ENCODE assay signal across 14 cellular contexts in the genomic region with DNA sequence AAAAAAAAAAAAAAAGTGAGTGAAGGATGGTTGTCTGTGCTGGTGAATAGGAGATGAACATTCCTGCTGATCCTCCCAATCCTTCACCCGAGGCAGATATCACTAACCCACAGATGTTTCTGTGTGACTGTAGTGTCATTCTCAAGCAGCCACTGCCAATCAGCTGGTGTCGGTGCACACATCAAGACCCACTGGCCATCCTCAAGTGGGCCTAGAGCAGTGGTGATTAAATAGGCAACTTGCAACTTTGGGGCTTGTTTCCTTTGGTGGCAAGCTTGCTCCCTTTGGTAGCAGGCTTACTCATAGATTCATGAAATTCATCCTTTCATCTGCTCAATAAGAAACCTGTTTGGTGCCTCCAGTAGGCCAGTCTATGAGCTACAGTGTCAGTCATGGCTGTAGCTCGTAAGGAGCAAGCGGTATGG. TPM values are rescaled to one million over a fixed set of nuclear protein-coding genes. Genes with fewer than 3 reads are reported as not detected.
A peak's percentile ranks its signal among the peaks of the same experiment; 100 is the strongest.
DNase-seq lines count a peak whose midpoint lies in the region; ATAC-seq and TF ChIP-seq lines count a peak whose summit lies in the region.
"Had no signal": no experiment of that assay in that cellular context is flagged by ENCODE, and none has a peak within 500 bp of the region (broad histone marks: within the 10 kb centered on the region; RNA-seq: fewer than 3 reads in every experiment).

No MANE protein-coding gene starts in this region.

- no peak for ATAC-seq in effector memory CD8-positive, alpha-beta T cell (replicated peaks)
- ATAC-seq: left lobe of liver had no signal

- peak; percentile 62 for DNase-seq in stimulated activated CD4-positive, alpha-beta T cell treated with anti-CD3 and anti-CD28 coated beads, Interleukin-1b, Interleukin-23, amount 100 ng/mL, for 48 hours
- no peak for DNase-seq in stimulated activated CD4-positive, alpha-beta T cell treated with anti-CD3 and anti-CD28 coated beads, Interleukin-12 subunit alpha, Interleukin-12 subunit beta, amount 100 ng/mL, for 4 hours
- no peak for DNase-seq in activated T-helper 1 cell treated with anti-CD3 and anti-CD28 coated beads, Interleukin-12 subunit alpha, Interleukin-12 subunit beta, Interleukin-2, Interleukin-4 antibody, amounts not matched to agents 30 ng/mL and 10 ng/mL and 1 ng/mL, durations not matched to agents 14 hours and 24 hours and 36 hours (ENCODE audit: low spot score)
- no peak for DNase-seq in neural crest cell (ENCODE audit: low read depth, low spot score)
- DNase-seq in retina: no peak
- no peak for DNase-seq in NCI-H446 treated with DMSO at 0.1 percent for 48 hours (lab: John Stamatoyannopoulos, UW)
- no peak for DNase-seq in effector memory CD8-positive, alpha-beta T cell
- DNase-seq: NCI-H187 treated with DMSO at 0.1 percent for 48 hours, NCI-H510A treated with DMSO at 0.1 percent for 48 hours, SW 1271, uterus had no signal

- peak overlapping the region; percentile 24 for H3K4me3 Mint-ChIP-seq in activated T-helper 1 cell treated with anti-CD3 and anti-CD28 coated beads, Interleukin-12 subunit alpha, Interleukin-12 subunit beta, Interleukin-2, Interleukin-4 antibody, amounts not matched to agents 30 ng/mL and 10 ng/mL and 1 ng/mL, durations not matched to agents 14 hours and 24 hours and 36 hours
- no peak overlapping the region for H3K4me3 Mint-ChIP-seq in neural crest cell
- no peak overlapping the region for H3K4me3 Mint-ChIP-seq in effector memory CD8-positive, alpha-beta T cell
- H3K4me3 Mint-ChIP-seq: activated naive CD4-positive, alpha-beta T cell treated with anti-CD3 and anti-CD28 coated beads, Interleukin-2, amount 50 U/mL, for 24 hours; dendritic cell treated with granulocyte-macrophage colony-stimulating factor and Interleukin-4, amounts not matched to agents 40 ng/mL and 50 ng/mL, for 4 days had no signal

- no peaks in the 10 kb centered on the region for H3K27me3 Mint-ChIP-seq in activated T-helper 1 cell treated with anti-CD3 and anti-CD28 coated beads, Interleukin-12 subunit alpha, Interleukin-12 subunit beta, Interleukin-2, Interleukin-4 antibody, amounts not matched to agents 30 ng/mL and 10 ng/mL and 1 ng/mL, durations not matched to agents 14 hours and 24 hours and 36 hours (ENCODE audit: insufficient read depth)
- no peaks in the 10 kb centered on the region for H3K27me3 Mint-ChIP-seq in neural crest cell (ENCODE audit: low read depth)
- H3K27me3 Mint-ChIP-seq in effector memory CD8-positive, alpha-beta T cell: no peaks in the 10 kb centered on the region
- H3K27me3 Mint-ChIP-seq: activated naive CD4-positive, alpha-beta T cell treated with anti-CD3 and anti-CD28 coated beads, Interleukin-2, amount 50 U/mL, for 24 hours; dendritic cell treated with granulocyte-macrophage colony-stimulating factor and Interleukin-4, amounts not matched to agents 40 ng/mL and 50 ng/mL, for 4 days had no signal

- H3K4me1 Mint-ChIP-seq in activated T-helper 1 cell treated with anti-CD3 and anti-CD28 coated beads, Interleukin-12 subunit alpha, Interleukin-12 subunit beta, Interleukin-2, Interleukin-4 antibody, amounts not matched to agents 30 ng/mL and 10 ng/mL and 1 ng/mL, durations not matched to agents 14 hours and 24 hours and 36 hours (ENCODE audit: low read depth): peaks cover 65% of the 10 kb centered on the region
- H3K4me1 Mint-ChIP-seq in neural crest cell: peaks cover 23% of the 10 kb centered on the region
- H3K4me1 Mint-ChIP-seq in effector memory CD8-positive, alpha-beta T cell (ENCODE audit: low read depth in 2 of 2): peaks cover 7 to 14% of the 10 kb centered on the region in 2 donors

- H3K36me3 Mint-ChIP-seq in activated T-helper 1 cell treated with anti-CD3 and anti-CD28 coated beads, Interleukin-12 subunit alpha, Interleukin-12 subunit beta, Interleukin-2, Interleukin-4 antibody, amounts not matched to agents 30 ng/mL and 10 ng/mL and 1 ng/mL, durations not matched to agents 14 hours and 24 hours and 36 hours (ENCODE audit: low read depth): peaks cover 39% of the 10 kb centered on the region
- peaks cover 3% of the 10 kb centered on the region for H3K36me3 Mint-ChIP-seq in neural crest cell (ENCODE audit: low read depth)
- peaks cover 5% of the 10 kb centered on the region for H3K36me3 Mint-ChIP-seq in effector memory CD8-positive, alpha-beta T cell (ENCODE audit: insufficient read depth)
- H3K36me3 Mint-ChIP-seq: activated naive CD4-positive, alpha-beta T cell treated with anti-CD3 and anti-CD28 coated beads, Interleukin-2, amount 50 U/mL, for 24 hours had no signal

- intact Hi-C loops in activated T-helper 1 cell treated with anti-CD3 and anti-CD28 coated beads, Interleukin-12 subunit alpha, Interleukin-12 subunit beta, Interleukin-2, Interleukin-4 antibody, amounts not matched to agents 30 ng/mL and 10 ng/mL and 1 ng/mL, durations not matched to agents 14 hours and 24 hours and 36 hours (cut with micrococcal nuclease): loop anchor here (1.0 to 2.0 kb wide), 8 partner anchors 8 to 191 kb away; partner anchors contain the start of gene KSR1

- no peaks in the 10 kb centered on the region for H3K9me3 Mint-ChIP-seq in activated T-helper 1 cell treated with anti-CD3 and anti-CD28 coated beads, Interleukin-12 subunit alpha, Interleukin-12 subunit beta, Interleukin-2, Interleukin-4 antibody, amounts not matched to agents 30 ng/mL and 10 ng/mL and 1 ng/mL, durations not matched to agents 14 hours and 24 hours and 36 hours
- H3K9me3 Mint-ChIP-seq in neural crest cell: no peaks in the 10 kb centered on the region
- H3K9me3 Mint-ChIP-seq in effector memory CD8-positive, alpha-beta T cell: no peaks in the 10 kb centered on the region
- H3K9me3 Mint-ChIP-seq: activated naive CD4-positive, alpha-beta T cell treated with anti-CD3 and anti-CD28 coated beads, Interleukin-2, amount 50 U/mL, for 24 hours; dendritic cell treated with granulocyte-macrophage colony-stimulating factor and Interleukin-4, amounts not matched to agents 40 ng/mL and 50 ng/mL, for 4 days had no signal

- H3K27ac Mint-ChIP-seq in activated T-helper 1 cell treated with anti-CD3 and anti-CD28 coated beads, Interleukin-12 subunit alpha, Interleukin-12 subunit beta, Interleukin-2, Interleukin-4 antibody, amounts not matched to agents 30 ng/mL and 10 ng/mL and 1 ng/mL, durations not matched to agents 14 hours and 24 hours and 36 hours: peak overlapping the region; percentile 85
- peak overlapping the region; percentile 70 for H3K27ac Mint-ChIP-seq in neural crest cell (ENCODE audit: unreplicated experiment)
- H3K27ac Mint-ChIP-seq in effector memory CD8-positive, alpha-beta T cell: no peak overlapping the region
- H3K27ac Mint-ChIP-seq: dendritic cell treated with granulocyte-macrophage colony-stimulating factor and Interleukin-4, amounts not matched to agents 40 ng/mL and 50 ng/mL, for 4 days had no signal

- no peak for TF ChIP-seq CTCF in neural crest cell (conservative IDR thresholded peaks at IDR 0.05)

RNA-seq across cellular contexts. Expression of gene LGALS9, which starts 51.1 kb away (rescaled TPM):
- total RNA-seq in activated T-helper 1 cell treated with anti-CD3 and anti-CD28 coated beads, Interleukin-12 subunit alpha, Interleukin-12 subunit beta, Interleukin-2, Interleukin-4 antibody, amounts not matched to agents 30 ng/mL and 10 ng/mL and 1 ng/mL, durations not matched to agents 14 hours and 24 hours and 36 hours: 38.4 and 39.7 TPM in 2 replicates
- total RNA-seq in neural crest cell: 0.84 and 2.1 TPM in 2 replicates

Comparison
In these comparisons a context has a peak if more than half of its experiments do, and no peak if none do; other contexts are left out.
1. H3K27ac Mint-ChIP-seq: peak in activated T-helper 1 cell treated with anti-CD3 and anti-CD28 coated beads, Interleukin-12 subunit alpha, Interleukin-12 subunit beta, Interleukin-2, Interleukin-4 antibody, amounts not matched to agents 30 ng/mL and 10 ng/mL and 1 ng/mL, durations not matched to agents 14 hours and 24 hours and 36 hours (single experiment) and neural crest cell (single experiment); none in effector memory CD8-positive, alpha-beta T cell (0 of 2).
2. RNA of gene LGALS9, which starts 51.1 kb away (total RNA-seq): 38.4 to 39.7 TPM in activated T-helper 1 cell treated with anti-CD3 and anti-CD28 coated beads, Interleukin-12 subunit alpha, Interleukin-12 subunit beta, Interleukin-2, Interleukin-4 antibody, amounts not matched to agents 30 ng/mL and 10 ng/mL and 1 ng/mL, durations not matched to agents 14 hours and 24 hours and 36 hours; 0.84 to 2.1 TPM in neural crest cell; every median in the first group is over 10 times any median in the second.